In genomic region chr14:73258076-73258475, GRCh38 we compare ENCODE assay signal across 24 cellular contexts.
"Had no signal": no experiment of that assay in that cellular context is flagged by ENCODE, and none has a peak within 500 bp of the region (broad histone marks: within the 10 kb centered on the region; RNA-seq: fewer than 3 reads in every experiment).

No MANE protein-coding gene starts in this region.

- H3K4me3 ChIP-seq: body of pancreas, esophagus muscularis mucosa, left lung, lung, mucosa of descending colon, right atrium auricular region, smooth muscle cell, tibial nerve had no signal

- H3K27me3 ChIP-seq: body of pancreas, esophagus muscularis mucosa, foreskin keratinocyte, left lung, right atrium auricular region, tibial nerve had no signal

- H3K9me3 Mint-ChIP-seq: activated T-cell treated with anti-CD3 and anti-CD28 coated beads, Interleukin-2, amount 50 U/mL, for 24 hours; natural killer cell treated with Interleukin-12 subunit alpha and Interleukin-12 subunit beta and Interleukin-15 and Interleukin-18, amount 100 ng/mL, for 72 hours had no signal

- DNase-seq: activated CD4-positive, alpha-beta T cell treated with anti-CD3 and anti-CD28 coated beads, Interleukin-2, amount 50 U/mL, for 1 hour; activated CD8-positive, alpha-beta memory T cell treated with anti-CD3 and anti-CD28 coated beads, Interleukin-2, amount 50 U/mL, for 4 hours; activated effector memory CD4-positive, alpha-beta T cell treated with Interleukin-2 at 50 U/mL for 16 hours; activated naive CD4-positive, alpha-beta T cell treated with Interleukin-2 at 50 U/mL for 16 hours; anterior cingulate cortex; body of pancreas; dermis blood vessel endothelial cell; effector CD4-positive, alpha-beta T cell; foreskin keratinocyte; kidney glomerular epithelial cell; left lung; stimulated activated CD4-positive, alpha-beta T cell treated with anti-CD3 and anti-CD28 coated beads, Interleukin-1b, Interleukin-23, amount 100 ng/mL, for 48 hours; stimulated activated naive CD4-positive, alpha-beta T cell treated with Interleukin-2 at 50 U/mL for 16 hours; T-helper 9 cell; WERI-Rb-1 had no signal

- H3K27ac ChIP-seq: body of pancreas, esophagus muscularis mucosa, foreskin keratinocyte, left lung, right atrium auricular region, tibial nerve, WERI-Rb-1 had no signal

- H3K36me3 Mint-ChIP-seq: activated naive CD8-positive, alpha-beta T cell; natural killer cell treated with Interleukin-12 subunit alpha and Interleukin-12 subunit beta and Interleukin-15 and Interleukin-18, amount 100 ng/mL, for 72 hours had no signal

- H3K36me3 ChIP-seq: left lung, right atrium auricular region, WERI-Rb-1 had no signal

- H3K4me1 ChIP-seq: body of pancreas, esophagus muscularis mucosa, foreskin keratinocyte, left lung, right atrium auricular region had no signal

- H3K27me3 Mint-ChIP-seq: activated naive CD8-positive, alpha-beta T cell; natural killer cell treated with Interleukin-12 subunit alpha and Interleukin-12 subunit beta and Interleukin-15 and Interleukin-18, amount 100 ng/mL, for 72 hours had no signal

- ATAC-seq: body of pancreas; foreskin keratinocyte; left lung; mucosa of descending colon; natural killer cell treated with Interleukin-12 subunit alpha and Interleukin-12 subunit beta and Interleukin-15 and Interleukin-18, amount 100 ng/mL, for 72 hours had no signal

- H3K9me3 ChIP-seq: body of pancreas, esophagus muscularis mucosa, left lung, mucosa of descending colon, right atrium auricular region, tibial nerve had no signal

- H3K27ac Mint-ChIP-seq: activated naive CD8-positive, alpha-beta T cell; activated T-cell treated with anti-CD3 and anti-CD28 coated beads, Interleukin-2, amount 50 U/mL, for 24 hours; natural killer cell treated with Interleukin-12 subunit alpha and Interleukin-12 subunit beta and Interleukin-15 and Interleukin-18, amount 100 ng/mL, for 72 hours had no signal

- H3K4me3 Mint-ChIP-seq: activated naive CD8-positive, alpha-beta T cell; activated T-cell treated with anti-CD3 and anti-CD28 coated beads, Interleukin-2, amount 50 U/mL, for 24 hours; natural killer cell treated with Interleukin-12 subunit alpha and Interleukin-12 subunit beta and Interleukin-15 and Interleukin-18, amount 100 ng/mL, for 72 hours had no signal
